Comparison of ENCODE assay signal across 8 cellular contexts in genomic region chr19:10086904-10087256, GRCh38. TPM values are rescaled to one million over a fixed set of nuclear protein-coding genes. Genes with fewer than 3 reads are reported as not detected.
A peak's percentile ranks its signal among the peaks of the same experiment; 100 is the strongest.
DNase-seq lines count a peak whose midpoint lies in the region; ATAC-seq and TF ChIP-seq lines count a peak whose summit lies in the region.

No MANE protein-coding gene starts in this region.

- no peak for DNase-seq in AG10803 (ENCODE audit: low read depth)
- no peak for DNase-seq in SK-N-MC (ENCODE audit: low read depth, low spot score)
- DNase-seq in colonic mucosa, result no peak
- DNase-seq in upper lobe of left lung, result peak in 1 of 2 donors; percentile 88
- DNase-seq in NCI-H1417 (lab: John Stamatoyannopoulos, UW), result no peak
- DNase-seq in RPMI8226, result no peak

- H3K27me3 ChIP-seq in colonic mucosa (no peaks in the 10 kb centered on the region), muscle layer of duodenum (ENCODE audit: low read depth, low read length) (no peaks in the 10 kb centered on the region), upper lobe of left lung (no peaks in the 10 kb centered on the region)

- H3K9me3 ChIP-seq in SK-N-MC (ENCODE audit: low read depth, low read length) (no peaks in the 10 kb centered on the region), colonic mucosa (no peaks in the 10 kb centered on the region), muscle layer of duodenum (ENCODE audit: control insufficient read depth in 1 of 2, low read length in 2 of 2) (no peaks in the 10 kb centered on the region), upper lobe of left lung (no peaks in the 10 kb centered on the region)

- H3K36me3 ChIP-seq in SK-N-MC (ENCODE audit: insufficient read depth, low read length), result no peaks in the 10 kb centered on the region
- no peaks in the 10 kb centered on the region for H3K36me3 ChIP-seq in colonic mucosa
- peaks cover 4 to 28% of the 10 kb centered on the region in 2 donors for H3K36me3 ChIP-seq in muscle layer of duodenum (ENCODE audit: control insufficient read depth in 1 of 2, insufficient read depth in 2 of 2, low read length in 2 of 2)
- peaks cover 0 to 28% (median 17%) of the 10 kb centered on the region in 4 donors for H3K36me3 ChIP-seq in upper lobe of left lung

- H3K4me1 ChIP-seq in colonic mucosa, result no peaks in the 10 kb centered on the region
- no peaks in the 10 kb centered on the region for H3K4me1 ChIP-seq in muscle layer of duodenum (ENCODE audit: control insufficient read depth in 1 of 2, insufficient read depth in 2 of 2, low read length in 2 of 2)
- peaks cover 4 to 17% (median 8%) of the 10 kb centered on the region in 4 donors for H3K4me1 ChIP-seq in upper lobe of left lung

- ATAC-seq in upper lobe of left lung (ENCODE audit: low FRiP score in 2 of 2), result peak in 1 of 2 donors; percentile 38
- ATAC-seq in HG03025 (IDR thresholded peaks at IDR 0.05; ENCODE audit: low FRiP score, unreplicated experiment), result no peak

- WGBS in upper lobe of left lung, 2 donors, result 10 to 11% methylated on average over 6 to 23 of the region's 26 CpGs

- intact Hi-C loops in colonic mucosa (cut with DNase I), result no loop called here

- TF ChIP-seq POLR2A in upper lobe of left lung (IDR thresholded peaks at IDR 0.05), result no peak

- TF ChIP-seq CTCF in AG10803 (conservative IDR thresholded peaks at IDR 0.05; ENCODE audit: low read length) (no peak), colonic mucosa (IDR thresholded peaks at IDR 0.05) (no peak), upper lobe of left lung (IDR thresholded peaks at IDR 0.05) (no peak)

- no peak overlapping the region for H3K27ac ChIP-seq in SK-N-MC
- peak overlapping the region; percentile 68 for H3K27ac ChIP-seq in colonic mucosa
- H3K27ac ChIP-seq in muscle layer of duodenum (ENCODE audit: low read length), result no peak overlapping the region
- H3K27ac ChIP-seq in upper lobe of left lung, result peak overlapping the region; percentile 85 to 93 (median 92)

- H3K4me3 ChIP-seq in AG10803 (ENCODE audit: low read length), result peak overlapping the region; percentile 90
- peak overlapping the region; percentile 81 for H3K4me3 ChIP-seq in SK-N-MC
- H3K4me3 ChIP-seq in colonic mucosa, result peak overlapping the region; percentile 68
- peak overlapping the region; percentile 72 to 95 for H3K4me3 ChIP-seq in muscle layer of duodenum (ENCODE audit: low read depth in 1 of 2, low read length in 2 of 2)
- peak overlapping the region; percentile 91 to 100 (median 95) for H3K4me3 ChIP-seq in upper lobe of left lung

- no peak for TF ChIP-seq EP300 in upper lobe of left lung (IDR thresholded peaks at IDR 0.05)

- H3K9ac ChIP-seq in SK-N-MC (ENCODE audit: insufficient read length) (no peak overlapping the region), colonic mucosa (ENCODE audit: low read depth in 2 of 2, low read length in 2 of 2) (peak overlapping the region; percentile 80 to 99)

RNA-seq across cellular contexts. Expression of gene SHFL, which starts 0.8 kb away (rescaled TPM):
- 10 to 100 TPM; 15.1 to 21.3 TPM for total RNA-seq in colonic mucosa
- total RNA-seq in upper lobe of left lung, result 10 to 100 TPM; 28.9 to 95.3 (median 39.0) TPM

RNA-seq across cellular contexts. Expression of gene ANGPTL6, which starts 15.6 kb away (rescaled TPM):
- under 1 TPM in 1 of 2 donors, not detected in 1; 0.21 TPM for total RNA-seq in colonic mucosa
- 1 to 10 TPM in 2 of 6 donors, under 1 TPM in 2, not detected in 2; 0.17 to 2.0 (median 1.4) TPM for total RNA-seq in upper lobe of left lung

RNA-seq across cellular contexts. Expression of gene PPAN, which starts 19.3 kb away (rescaled TPM):
- total RNA-seq in colonic mucosa, result 10 to 100 TPM; 21.6 to 53.8 TPM
- total RNA-seq in upper lobe of left lung, result 10 to 100 TPM; 18.3 to 46.8 (median 37.8) TPM

RNA-seq across cellular contexts. Expression of gene P2RY11, which starts 24.6 kb away (rescaled TPM):
- total RNA-seq in colonic mucosa (10 to 100 TPM in 1 of 2 donors, 1 to 10 TPM in 1; 7.6 to 16.7 TPM), upper lobe of left lung (10 to 100 TPM in 5 of 6 donors, 1 to 10 TPM in 1; 5.4 to 36.7 (median 15.3) TPM)

RNA-seq across cellular contexts. Expression of gene EIF3G, which starts 32.8 kb away (rescaled TPM):
- total RNA-seq in colonic mucosa (100 to 1,000 TPM; 141 to 202 TPM), upper lobe of left lung (100 to 1,000 TPM; 133 to 246 (median 213) TPM)

Comparison
In these comparisons a context has a peak if more than half of its experiments do, and no peak if none do; other contexts are left out.
1. H3K27ac ChIP-seq: peak in colonic mucosa (single experiment) and upper lobe of left lung (4 of 4); none in SK-N-MC (single experiment) and muscle layer of duodenum (single experiment).
2. Peak in every context shown above with its lines, with median percentiles within 50 percentile points of each other: H3K4me3 ChIP-seq.